ENCODE assay signal across 1 cellular context in the genomic region with DNA sequence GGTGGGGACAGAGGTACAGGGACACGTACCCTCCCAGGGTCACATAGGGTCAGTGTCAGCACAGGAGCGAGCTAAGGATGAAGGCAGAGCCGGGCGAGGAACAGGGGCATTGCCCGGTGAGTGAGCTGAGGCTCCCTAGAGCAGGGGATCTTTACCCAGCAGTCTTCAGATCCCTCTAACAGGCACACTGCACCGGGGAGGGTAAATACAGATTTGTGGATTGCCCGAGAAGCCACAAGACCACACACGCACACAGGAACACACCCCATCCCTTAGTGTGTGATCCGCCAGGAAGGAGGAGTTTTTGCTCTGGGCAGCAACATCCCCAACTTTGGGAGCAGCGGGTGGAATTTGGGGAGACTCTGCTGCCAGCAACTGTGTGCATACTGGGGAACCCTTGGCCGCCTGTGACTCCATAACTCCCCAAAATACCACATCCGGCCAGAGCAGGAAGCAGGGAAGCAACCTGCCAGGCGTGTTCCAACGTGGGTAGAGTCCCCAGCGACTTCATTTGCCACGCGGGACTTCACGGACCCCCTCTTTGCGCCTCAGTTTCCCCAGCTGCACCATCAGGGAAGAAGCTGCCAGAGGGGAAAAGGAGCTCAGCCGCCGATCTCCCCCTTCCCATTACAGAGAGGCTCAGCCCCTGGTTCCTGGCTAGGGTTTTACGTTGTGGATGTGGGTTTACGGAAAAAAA.
TF ChIP-seq lines count a peak whose summit lies in the region.

No MANE protein-coding gene starts in this region.

TF ChIP-seq in WTC11, 78 proteins besides CTCF, POLR2A, EP300 and RAD21:
- no peak for TF ChIP-seq AFF4 (CRISPR knock-in tag; IDR thresholded peaks at IDR 0.05; ENCODE audit: borderline replicate concordance)
- no peak for TF ChIP-seq ZNF671 (CRISPR knock-in tag; IDR thresholded peaks at IDR 0.05)
- no peak for TF ChIP-seq TP53 (CRISPR knock-in tag; IDR thresholded peaks at IDR 0.05)
- 0 out of 2 replicates have a peak, but pooled peaks have one; percentile 4 for TF ChIP-seq GABPB1 (CRISPR knock-in tag; IDR thresholded peaks at IDR 0.05)
- 0 out of 2 replicates have a peak, but pooled peaks have one; percentile 22 for TF ChIP-seq SMAD3 (CRISPR knock-in tag; IDR thresholded peaks at IDR 0.05; ENCODE audit: borderline replicate concordance)
- TF ChIP-seq, protein P1, sequence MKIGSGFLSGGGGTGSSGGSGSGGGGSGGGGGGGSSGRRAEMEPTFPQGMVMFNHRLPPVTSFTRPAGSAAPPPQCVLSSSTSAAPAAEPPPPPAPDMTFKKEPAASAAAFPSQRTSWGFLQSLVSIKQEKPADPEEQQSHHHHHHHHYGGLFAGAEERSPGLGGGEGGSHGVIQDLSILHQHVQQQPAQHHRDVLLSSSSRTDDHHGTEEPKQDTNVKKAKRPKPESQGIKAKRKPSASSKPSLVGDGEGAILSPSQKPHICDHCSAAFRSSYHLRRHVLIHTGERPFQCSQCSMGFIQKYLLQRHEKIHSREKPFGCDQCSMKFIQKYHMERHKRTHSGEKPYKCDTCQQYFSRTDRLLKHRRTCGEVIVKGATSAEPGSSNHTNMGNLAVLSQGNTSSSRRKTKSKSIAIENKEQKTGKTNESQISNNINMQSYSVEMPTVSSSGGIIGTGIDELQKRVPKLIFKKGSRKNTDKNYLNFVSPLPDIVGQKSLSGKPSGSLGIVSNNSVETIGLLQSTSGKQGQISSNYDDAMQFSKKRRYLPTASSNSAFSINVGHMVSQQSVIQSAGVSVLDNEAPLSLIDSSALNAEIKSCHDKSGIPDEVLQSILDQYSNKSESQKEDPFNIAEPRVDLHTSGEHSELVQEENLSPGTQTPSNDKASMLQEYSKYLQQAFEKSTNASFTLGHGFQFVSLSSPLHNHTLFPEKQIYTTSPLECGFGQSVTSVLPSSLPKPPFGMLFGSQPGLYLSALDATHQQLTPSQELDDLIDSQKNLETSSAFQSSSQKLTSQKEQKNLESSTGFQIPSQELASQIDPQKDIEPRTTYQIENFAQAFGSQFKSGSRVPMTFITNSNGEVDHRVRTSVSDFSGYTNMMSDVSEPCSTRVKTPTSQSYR (CRISPR knock-in tag; IDR thresholded peaks at IDR 0.05), result no peak
- no peak for TF ChIP-seq USF1 (CRISPR knock-in tag; IDR thresholded peaks at IDR 0.05)
- TF ChIP-seq TEAD4 (CRISPR knock-in tag; IDR thresholded peaks at IDR 0.05), result no peak
- TF ChIP-seq E2F4 (CRISPR knock-in tag; IDR thresholded peaks at IDR 0.05; ENCODE audit: borderline replicate concordance, low read depth), result no peak
